In the genomic region with DNA sequence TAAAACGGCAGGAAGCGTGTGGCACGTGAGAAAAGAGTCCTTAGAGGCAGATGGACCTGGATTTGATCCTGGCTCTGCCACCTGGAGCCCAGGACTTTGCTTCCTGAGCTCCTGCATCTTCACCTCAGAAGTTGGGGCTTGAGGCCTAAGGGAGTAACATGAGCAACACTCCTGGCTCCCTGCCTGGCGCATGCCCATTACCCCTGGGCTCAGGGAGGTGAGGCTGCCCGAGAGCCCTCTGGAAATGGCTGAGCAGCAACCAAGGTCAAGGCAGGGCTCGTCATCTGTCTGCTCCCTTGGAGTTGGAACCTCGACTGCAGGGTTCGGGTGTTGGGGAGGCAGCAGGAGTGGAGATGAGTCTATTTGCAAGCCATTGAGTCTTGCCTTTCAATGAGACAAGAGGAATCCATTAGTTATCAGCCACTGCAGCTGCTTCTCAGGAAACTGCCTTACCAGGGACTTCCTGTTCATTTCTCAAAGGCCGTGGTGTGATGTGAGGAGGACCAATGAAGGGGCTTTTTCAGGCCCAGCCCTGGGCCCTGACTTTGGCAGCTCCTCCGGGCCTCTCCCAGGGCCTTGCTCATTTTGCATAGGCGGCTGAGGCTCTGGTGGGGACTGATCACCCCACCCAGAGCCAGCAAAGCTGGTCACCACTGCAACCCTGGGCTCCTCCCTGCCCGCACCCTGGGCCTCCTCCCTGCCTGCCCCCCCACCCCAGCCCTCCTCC, we compare ENCODE assay signal across 1 cellular context.
TF ChIP-seq lines count a peak whose summit lies in the region.

No MANE protein-coding gene starts in this region.

TF ChIP-seq in SK-N-SH, 30 proteins besides CTCF, POLR2A, EP300 and RAD21 (continued from another document):
- TF ChIP-seq, protein P1, sequence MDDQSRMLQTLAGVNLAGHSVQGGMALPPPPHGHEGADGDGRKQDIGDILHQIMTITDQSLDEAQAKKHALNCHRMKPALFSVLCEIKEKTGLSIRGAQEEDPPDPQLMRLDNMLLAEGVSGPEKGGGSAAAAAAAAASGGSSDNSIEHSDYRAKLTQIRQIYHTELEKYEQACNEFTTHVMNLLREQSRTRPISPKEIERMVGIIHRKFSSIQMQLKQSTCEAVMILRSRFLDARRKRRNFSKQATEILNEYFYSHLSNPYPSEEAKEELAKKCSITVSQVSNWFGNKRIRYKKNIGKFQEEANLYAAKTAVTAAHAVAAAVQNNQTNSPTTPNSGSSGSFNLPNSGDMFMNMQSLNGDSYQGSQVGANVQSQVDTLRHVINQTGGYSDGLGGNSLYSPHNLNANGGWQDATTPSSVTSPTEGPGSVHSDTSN (IDR thresholded peaks at IDR 0.05), result no peak
- TF ChIP-seq, protein P2, sequence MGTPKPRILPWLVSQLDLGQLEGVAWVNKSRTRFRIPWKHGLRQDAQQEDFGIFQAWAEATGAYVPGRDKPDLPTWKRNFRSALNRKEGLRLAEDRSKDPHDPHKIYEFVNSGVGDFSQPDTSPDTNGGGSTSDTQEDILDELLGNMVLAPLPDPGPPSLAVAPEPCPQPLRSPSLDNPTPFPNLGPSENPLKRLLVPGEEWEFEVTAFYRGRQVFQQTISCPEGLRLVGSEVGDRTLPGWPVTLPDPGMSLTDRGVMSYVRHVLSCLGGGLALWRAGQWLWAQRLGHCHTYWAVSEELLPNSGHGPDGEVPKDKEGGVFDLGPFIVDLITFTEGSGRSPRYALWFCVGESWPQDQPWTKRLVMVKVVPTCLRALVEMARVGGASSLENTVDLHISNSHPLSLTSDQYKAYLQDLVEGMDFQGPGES (IDR thresholded peaks at IDR 0.05; ENCODE audit: low read depth, low read length), result no peak
- TF ChIP-seq MEF2A (IDR thresholded peaks at IDR 0.05; ENCODE audit: borderline replicate concordance, low read depth) (no peak), JUND (IDR thresholded peaks at IDR 0.05) (no peak)
